In genomic region chr4:165461176-165461835, GRCh38 we compare ENCODE assay signal across 12 cellular contexts.
DNase-seq lines count a peak whose midpoint lies in the region; TF ChIP-seq lines count a peak whose summit lies in the region.
"Had no signal": no experiment of that assay in that cellular context is flagged by ENCODE, and none has a peak within 500 bp of the region (broad histone marks: within the 10 kb centered on the region; RNA-seq: fewer than 3 reads in every experiment).

No MANE protein-coding gene starts in this region.

- no peak overlapping the region for H3K4me3 Mint-ChIP-seq in Caco-2 (ENCODE audit: unreplicated experiment)
- H3K4me3 Mint-ChIP-seq: CD8-positive, alpha-beta T cell; neural progenitor cell had no signal

- H3K27me3 ChIP-seq in Caco-2 (replicated peaks; ENCODE audit: control insufficient read depth, insufficient read depth, low read length) (no peaks in the 10 kb centered on the region), ovary (no peaks in the 10 kb centered on the region)
- H3K27me3 ChIP-seq: dorsolateral prefrontal cortex, neural progenitor cell had no signal

- TF ChIP-seq CTCF in Caco-2 (IDR thresholded peaks at IDR 0.05; ENCODE audit: insufficient read depth in 1 of 2, low read depth in 1 of 2, low read length in 1 of 2, severe bottlenecking in 1 of 2, unreplicated experiment in 1 of 2) (no peak), fibroblast of mammary gland (conservative IDR thresholded peaks at IDR 0.05; ENCODE audit: control insufficient read depth, insufficient read depth, low read depth, low read length) (no peak), ovary (IDR thresholded peaks at IDR 0.05) (no peak)

- no peaks in the 10 kb centered on the region for H3K27me3 Mint-ChIP-seq in Caco-2 (ENCODE audit: insufficient read depth, unreplicated experiment)

- H3K9me3 Mint-ChIP-seq in Caco-2 (ENCODE audit: unreplicated experiment), result no peaks in the 10 kb centered on the region
- H3K9me3 Mint-ChIP-seq: CD8-positive, alpha-beta T cell; neural progenitor cell had no signal

- H3K9me3 ChIP-seq in Caco-2 (no peaks in the 10 kb centered on the region), ovary (no peaks in the 10 kb centered on the region)

- H3K4me3 ChIP-seq in Caco-2 (ENCODE audit: low read depth, low read length), result no peak overlapping the region
- no peak overlapping the region for H3K4me3 ChIP-seq in fibroblast of mammary gland (ENCODE audit: control insufficient read depth, low read depth, low read length)
- H3K4me3 ChIP-seq in ovary, result no peak overlapping the region
- H3K4me3 ChIP-seq: dorsolateral prefrontal cortex, neural progenitor cell had no signal

- no peak for TF ChIP-seq POLR2A in ovary (IDR thresholded peaks at IDR 0.05)

- peaks cover 19% of the 10 kb centered on the region for H3K4me1 ChIP-seq in Caco-2
- peaks cover 7% of the 10 kb centered on the region for H3K4me1 ChIP-seq in ovary (ENCODE audit: insufficient read depth)
- H3K4me1 ChIP-seq: neural progenitor cell had no signal

- H3K27ac ChIP-seq in ovary, result no peak overlapping the region
- H3K27ac ChIP-seq: neural progenitor cell had no signal

- CTCF ChIA-PET in Caco-2 (lab: Charles Lee), result interaction anchor here (0.7 to 1.4 kb wide), 3 partner anchors 83 to 348 kb away, joined by 3 to 7 read pairs (median 3); partner anchors contain the start of genes CPE and TMEM192

- TF ChIP-seq EP300 in ovary (IDR thresholded peaks at IDR 0.05), result no peak

- intact Hi-C loops in Caco-2 (cut with micrococcal nuclease; ENCODE audit: unreplicated experiment) (loop anchor here (1.0 to 10.0 kb wide), 3 partner anchors 21 to 349 kb away; partner anchors contain the start of genes KLHL2 and TMEM192), ovary (cut with DNase I) (loop anchor here (5.0 to 10.0 kb wide), 4 partner anchors 97 to 334 kb away; no protein-coding TSS in a partner anchor)

- H3K36me3 Mint-ChIP-seq in Caco-2 (ENCODE audit: insufficient read depth, unreplicated experiment), result peaks cover 7% of the 10 kb centered on the region
- H3K36me3 Mint-ChIP-seq: CD8-positive, alpha-beta T cell; neural progenitor cell had no signal

- peak overlapping the region; percentile 89 for H3K27ac Mint-ChIP-seq in Caco-2 (ENCODE audit: unreplicated experiment)
- H3K27ac Mint-ChIP-seq: CD8-positive, alpha-beta T cell; neural progenitor cell had no signal

- peaks cover 13% of the 10 kb centered on the region for H3K4me1 Mint-ChIP-seq in Caco-2 (ENCODE audit: low read depth, unreplicated experiment)

- DNase-seq in Caco-2 (peak; percentile 38), OCI-M1 (lab: John Stamatoyannopoulos, UW) (peak; percentile 37), fibroblast of mammary gland (ENCODE audit: low read depth) (peak; percentile 71), ovary (peak; percentile 30 to 49 (median 39)), NOMO-1 treated with DMSO at 0.1 percent for 48 hours (lab: John Stamatoyannopoulos, UW; ENCODE audit: unreplicated experiment) (no peak), NCI-H2171 (lab: John Stamatoyannopoulos, UW) (no peak), T-helper 9 cell (no peak)
- no peak for DNase-seq in stimulated activated naive CD4-positive, alpha-beta T cell (lab: John Stamatoyannopoulos, UW)
- DNase-seq: CD8-positive, alpha-beta T cell; dorsolateral prefrontal cortex; SHP77 treated with DMSO at 0.1 percent for 48 hours had no signal

- H3K36me3 ChIP-seq in Caco-2 (ENCODE audit: control insufficient read depth, insufficient read depth, low read length), result no peaks in the 10 kb centered on the region
- H3K36me3 ChIP-seq in ovary, result no peaks in the 10 kb centered on the region
- H3K36me3 ChIP-seq: neural progenitor cell had no signal

- 18 to 19% (median 18%) methylated on average over 8 of the region's 8 CpGs for WGBS in ovary, 3 donors

- POLR2A ChIA-PET in Caco-2 (lab: Charles Lee), result no interaction called here

- BruUV-seq in Caco-2 (replicated peaks; lab: Mats Ljungman, UMichigan), result no TSS peak

Comparison
In these comparisons a context has a peak if more than half of its experiments do, and no peak if none do; other contexts are left out.
1. DNase-seq: peak in Caco-2 (2 of 2), OCI-M1 (single experiment), fibroblast of mammary gland (single experiment) and ovary (5 of 5); none in NOMO-1 treated with DMSO at 0.1 percent for 48 hours (single experiment), NCI-H2171 (single experiment), T-helper 9 cell (single experiment) and stimulated activated naive CD4-positive, alpha-beta T cell (0 of 6).